ENCODE assay signal across 3 cellular contexts in genomic region chr7:9302436-9302835, GRCh38.
"Had no signal": no experiment of that assay in that cellular context is flagged by ENCODE, and none has a peak within 500 bp of the region (broad histone marks: within the 10 kb centered on the region; RNA-seq: fewer than 3 reads in every experiment).

No MANE protein-coding gene starts in this region.

- DNase-seq: GDM1, GF-D8 had no signal

- H3K4me3 ChIP-seq: GM12878 had no signal
